ENCODE assay signal across 8 cellular contexts in genomic region chr14:56555921-56556570, GRCh38. TPM values are rescaled to one million over a fixed set of nuclear protein-coding genes. Genes with fewer than 3 reads are reported as not detected.
DNase-seq lines count a peak whose midpoint lies in the region; ATAC-seq and TF ChIP-seq lines count a peak whose summit lies in the region.

No MANE protein-coding gene starts in this region.

- TF ChIP-seq RAD21 in neural cell (conservative IDR thresholded peaks at IDR 0.05): peak; percentile 86

- peak; percentile 66 for TF ChIP-seq CTCF in cardiac fibroblast (IDR thresholded peaks at IDR 0.05; ENCODE audit: low read depth, low read length)
- TF ChIP-seq CTCF in neural cell (IDR thresholded peaks at IDR 0.05; ENCODE audit: poor library complexity, severe bottlenecking): peak; percentile 83

- no peaks in the 10 kb centered on the region for H4K20me1 ChIP-seq in neural cell (ENCODE audit: insufficient read depth)

- H3K79me2 ChIP-seq in neural cell (replicated peaks; ENCODE audit: insufficient read depth, low read length): no peaks in the 10 kb centered on the region

- TF ChIP-seq EP300 in neural cell (conservative IDR thresholded peaks at IDR 0.05; ENCODE audit: poor library complexity, severe bottlenecking): no peak

- no peak for DNase-seq in activated T-cell treated with anti-CD3 and anti-CD28 coated beads, Interleukin-2, amount 50 U/mL, for 72 hours
- DNase-seq in activated T-cell treated with anti-CD3 and anti-CD28 coated beads for 4 hours (no peak), NCI-H2171 (lab: John Stamatoyannopoulos, UW) (peak; percentile 56), cardiac fibroblast (ENCODE audit: low read depth in 2 of 2) (peak; percentile 55 to 60), amygdala (lab: John Stamatoyannopoulos, UW) (no peak)
- DNase-seq in stimulated activated CD8-positive, alpha-beta memory T cell treated with anti-CD3 and anti-CD28 coated beads, Interleukin-4, amount 100 ng/mL, for 48 hours: no peak

- H3K4me1 Mint-ChIP-seq in activated T-cell treated with anti-CD3 and anti-CD28 coated beads, Interleukin-2, amount 50 U/mL, for 72 hours (ENCODE audit: low read depth): no peaks in the 10 kb centered on the region

- no peaks in the 10 kb centered on the region for H3K9me3 ChIP-seq in neural cell (ENCODE audit: low read length)

- H3K4me3 ChIP-seq in cardiac fibroblast (replicated peaks in 1 of 2; ENCODE audit: low read depth in 2 of 2, low read length in 2 of 2) (no peak overlapping the region), neural cell (ENCODE audit: low read length) (no peak overlapping the region)

- no peaks in the 10 kb centered on the region for H3K9me2 ChIP-seq in neural cell (ENCODE audit: insufficient read depth, low read length)

- H3K4me3 Mint-ChIP-seq in activated T-cell treated with anti-CD3 and anti-CD28 coated beads, Interleukin-2, amount 50 U/mL, for 72 hours: no peak overlapping the region

- H3K27me3 ChIP-seq in neural cell (ENCODE audit: insufficient read depth, low read depth, low read length): no peaks in the 10 kb centered on the region

- no peak overlapping the region for H3K27ac ChIP-seq in neural cell (ENCODE audit: low read length)

- no peaks in the 10 kb centered on the region for H3K36me3 ChIP-seq in neural cell (ENCODE audit: insufficient read depth, low read length)

- no peaks in the 10 kb centered on the region for H3F3A ChIP-seq in neural cell (ENCODE audit: insufficient read depth, low read length, poor library complexity, severe bottlenecking)

- H3K9me3 Mint-ChIP-seq in activated T-cell treated with anti-CD3 and anti-CD28 coated beads, Interleukin-2, amount 50 U/mL, for 72 hours: no peaks in the 10 kb centered on the region

- peak; percentile 57 to 70 for ATAC-seq in activated T-cell treated with anti-CD3 and anti-CD28 coated beads, Interleukin-2, amount 50 U/mL, for 72 hours (replicated peaks in 1 of 2)
- no peak for ATAC-seq in HG03565 (IDR thresholded peaks at IDR 0.05; ENCODE audit: unreplicated experiment)

- H3K36me3 Mint-ChIP-seq in activated T-cell treated with anti-CD3 and anti-CD28 coated beads, Interleukin-2, amount 50 U/mL, for 72 hours (ENCODE audit: insufficient read depth in 2 of 2): no peaks in the 10 kb centered on the region

- H3K4me2 ChIP-seq in neural cell (ENCODE audit: low read length): no peak overlapping the region

- no peak overlapping the region for H3K9ac ChIP-seq in neural cell (ENCODE audit: low read length)

- no peak overlapping the region for H2AFZ ChIP-seq in neural cell (ENCODE audit: low read depth, low read length)

- H3K27me3 Mint-ChIP-seq in activated T-cell treated with anti-CD3 and anti-CD28 coated beads, Interleukin-2, amount 50 U/mL, for 72 hours (ENCODE audit: low read depth): peaks cover 34% of the 10 kb centered on the region

- H3K27ac Mint-ChIP-seq in activated T-cell treated with anti-CD3 and anti-CD28 coated beads, Interleukin-2, amount 50 U/mL, for 72 hours: peak overlapping the region; percentile 26

TF ChIP-seq in neural cell, 6 proteins besides CTCF, POLR2A, EP300 and RAD21:
- TF ChIP-seq TAF1 (IDR thresholded peaks at IDR 0.05; ENCODE audit: low read depth): no peak
- peak; percentile 82 for TF ChIP-seq SMC3 (conservative IDR thresholded peaks at IDR 0.05; ENCODE audit: poor library complexity)

RNA-seq across cellular contexts. Expression of gene TMEM260, which starts 23.6 kb away (rescaled TPM):
- total RNA-seq in activated T-cell treated with anti-CD3 and anti-CD28 coated beads, Interleukin-2, amount 50 U/mL, for 72 hours: 10 to 100 TPM; 14.2 to 15.0 TPM
- 56.0 and 67.0 TPM in 2 replicates for polyA plus RNA-seq in neural cell
- 48.7 and 60.8 TPM in 2 replicates for polyA minus RNA-seq in neural cell

Comparison
In these comparisons a context has a peak if more than half of its experiments do, and no peak if none do; other contexts are left out.
1. DNase-seq: peak in NCI-H2171 (single experiment) and cardiac fibroblast (2 of 2); none in activated T-cell treated with anti-CD3 and anti-CD28 coated beads, Interleukin-2, amount 50 U/mL, for 72 hours (0 of 2), activated T-cell treated with anti-CD3 and anti-CD28 coated beads for 4 hours (single experiment), stimulated activated CD8-positive, alpha-beta memory T cell treated with anti-CD3 and anti-CD28 coated beads, Interleukin-4, amount 100 ng/mL, for 48 hours (single experiment) and amygdala (0 of 56).